ENCODE assay signal across 29 cellular contexts in the genomic region with DNA sequence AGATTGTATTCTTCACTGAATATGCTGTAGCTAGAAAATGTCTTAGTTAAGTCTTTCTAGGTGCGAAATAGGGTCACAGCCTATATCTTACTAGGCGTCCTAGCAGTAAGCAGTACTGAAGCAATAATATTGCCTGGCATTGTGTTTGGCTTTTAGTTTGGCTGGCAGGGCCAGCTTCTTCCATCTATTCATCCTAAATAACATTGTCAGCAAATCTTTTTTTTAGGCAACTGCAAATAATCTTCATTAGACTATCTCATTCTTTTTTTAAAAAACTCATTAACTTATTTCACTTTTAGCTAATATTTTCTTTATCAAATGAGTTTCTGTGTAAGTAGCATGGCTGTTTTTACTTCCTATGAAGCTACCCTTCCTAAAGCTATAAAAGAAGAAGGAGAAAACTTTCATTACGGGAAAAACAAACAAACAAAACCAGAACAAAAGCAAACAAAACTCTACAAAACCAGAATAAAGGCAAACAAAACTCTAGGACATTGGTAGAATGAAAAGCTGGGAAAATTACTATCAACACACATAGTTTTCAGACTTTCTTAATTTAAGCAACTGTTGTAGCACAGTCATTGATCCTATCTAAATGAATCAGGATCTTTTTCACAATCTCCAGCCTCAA.
"Had no signal": no experiment of that assay in that cellular context is flagged by ENCODE, and none has a peak within 500 bp of the region (broad histone marks: within the 10 kb centered on the region; RNA-seq: fewer than 3 reads in every experiment).

No MANE protein-coding gene starts in this region.

- H3K4me1 Mint-ChIP-seq: endodermal cell; mesothelial cell of epicardium; naive B cell; stimulated activated naive B cell treated with anti-CD40 and anti-IgM and Interleukin-4, amounts not matched to agents 10 μg/mL and 1 μg/mL and 100 μg/mL, for 72 hours had no signal

- H2AFZ ChIP-seq: hepatocyte had no signal

- H3K79me2 ChIP-seq: hepatocyte had no signal

- H3K27ac Mint-ChIP-seq: dendritic cell treated with granulocyte-macrophage colony-stimulating factor and Interleukin-4, amounts not matched to agents 40 ng/mL and 50 ng/mL, for 4 days; endodermal cell; mesothelial cell of epicardium; naive B cell; natural killer cell treated with Interleukin-12 subunit alpha and Interleukin-12 subunit beta and Interleukin-15 and Interleukin-18, amount 100 ng/mL, for 72 hours; stimulated activated naive B cell treated with anti-CD40 and anti-IgM and Interleukin-4, amounts not matched to agents 10 μg/mL and 1 μg/mL and 100 μg/mL, for 72 hours; stimulated activated naive CD8-positive, alpha-beta T cell treated with anti-CD3 and anti-CD28 coated beads, Interleukin-15, Interleukin-2, amounts not matched to agents 100 ng/mL and 50 ng/mL, for 24 hours had no signal

- H3K27me3 ChIP-seq: esophagus muscularis mucosa, foreskin keratinocyte, gastroesophageal sphincter, heart left ventricle, hepatocyte, left lung, neutrophil, pancreas, right lobe of liver, suprapubic skin, transverse colon, upper lobe of right lung, uterus had no signal

- H3K4me2 ChIP-seq: hepatocyte had no signal

- H3K27me3 Mint-ChIP-seq: dendritic cell treated with granulocyte-macrophage colony-stimulating factor and Interleukin-4, amounts not matched to agents 40 ng/mL and 50 ng/mL, for 4 days; naive B cell; natural killer cell treated with Interleukin-12 subunit alpha and Interleukin-12 subunit beta and Interleukin-15 and Interleukin-18, amount 100 ng/mL, for 72 hours; stimulated activated naive B cell treated with anti-CD40 and anti-IgM and Interleukin-4, amounts not matched to agents 10 μg/mL and 1 μg/mL and 100 μg/mL, for 72 hours; stimulated activated naive CD8-positive, alpha-beta T cell treated with anti-CD3 and anti-CD28 coated beads, Interleukin-15, Interleukin-2, amounts not matched to agents 100 ng/mL and 50 ng/mL, for 24 hours had no signal

- H3K4me3 Mint-ChIP-seq: dendritic cell treated with granulocyte-macrophage colony-stimulating factor and Interleukin-4, amounts not matched to agents 40 ng/mL and 50 ng/mL, for 4 days; endodermal cell; mesothelial cell of epicardium; naive B cell; natural killer cell treated with Interleukin-12 subunit alpha and Interleukin-12 subunit beta and Interleukin-15 and Interleukin-18, amount 100 ng/mL, for 72 hours; neural crest cell; stimulated activated naive B cell treated with anti-CD40 and anti-IgM and Interleukin-4, amounts not matched to agents 10 μg/mL and 1 μg/mL and 100 μg/mL, for 72 hours; stimulated activated naive CD8-positive, alpha-beta T cell treated with anti-CD3 and anti-CD28 coated beads, Interleukin-15, Interleukin-2, amounts not matched to agents 100 ng/mL and 50 ng/mL, for 24 hours had no signal

- H3K27ac ChIP-seq: esophagus muscularis mucosa, foreskin keratinocyte, gastroesophageal sphincter, heart left ventricle, hepatocyte, left lung, neutrophil, pancreas, right lobe of liver, suprapubic skin, transverse colon, upper lobe of right lung, uterus had no signal

- H3K9me3 ChIP-seq: esophagus muscularis mucosa, gastroesophageal sphincter, heart left ventricle, left lung, mucosa of descending colon, neutrophil, pancreas, right lobe of liver, suprapubic skin, transverse colon, upper lobe of right lung, uterus had no signal

- DNase-seq: effector CD8-positive, alpha-beta T cell; endodermal cell; foreskin keratinocyte; heart left ventricle; kidney; left cardiac atrium; left lung; mesenchymal stem cell; mucosa of descending colon; naive B cell; pancreas; right lobe of liver; small intestine; stimulated activated CD4-positive, alpha-beta T cell treated with anti-CD3 and anti-CD28 coated beads, Interleukin-15, amount 100 ng/mL, for 24 hours; stimulated activated CD4-positive, alpha-beta T cell treated with anti-CD3 and anti-CD28 coated beads, Interleukin-2, amount 100 ng/mL, for 48 hours; stimulated activated naive B cell treated with anti-CD40 and anti-IgM and Interleukin-4, amounts not matched to agents 10 μg/mL and 1 μg/mL and 100 μg/mL, for 72 hours; transverse colon; upper lobe of right lung; uterus had no signal

- ATAC-seq: foreskin keratinocyte; gastroesophageal sphincter; heart left ventricle; left cardiac atrium; left lung; mucosa of descending colon; natural killer cell treated with Interleukin-12 subunit alpha and Interleukin-12 subunit beta and Interleukin-15 and Interleukin-18, amount 100 ng/mL, for 72 hours; pancreas; stimulated activated naive B cell treated with anti-CD40 and anti-IgM and Interleukin-4, amounts not matched to agents 10 μg/mL and 1 μg/mL and 100 μg/mL, for 72 hours; upper lobe of right lung had no signal

- H3K36me3 ChIP-seq: esophagus muscularis mucosa, gastroesophageal sphincter, heart left ventricle, left lung, neutrophil, pancreas, suprapubic skin, transverse colon, upper lobe of right lung, uterus had no signal

- H3K36me3 Mint-ChIP-seq: mesothelial cell of epicardium; natural killer cell treated with Interleukin-12 subunit alpha and Interleukin-12 subunit beta and Interleukin-15 and Interleukin-18, amount 100 ng/mL, for 72 hours had no signal

- H3K9me3 Mint-ChIP-seq: dendritic cell treated with granulocyte-macrophage colony-stimulating factor and Interleukin-4, amounts not matched to agents 40 ng/mL and 50 ng/mL, for 4 days; endodermal cell; mesothelial cell of epicardium; naive B cell; natural killer cell treated with Interleukin-12 subunit alpha and Interleukin-12 subunit beta and Interleukin-15 and Interleukin-18, amount 100 ng/mL, for 72 hours; stimulated activated naive CD8-positive, alpha-beta T cell treated with anti-CD3 and anti-CD28 coated beads, Interleukin-15, Interleukin-2, amounts not matched to agents 100 ng/mL and 50 ng/mL, for 24 hours had no signal

- H3K4me3 ChIP-seq: esophagus muscularis mucosa, gastroesophageal sphincter, heart left ventricle, hepatocyte, left lung, mucosa of descending colon, pancreas, right lobe of liver, suprapubic skin, transverse colon, upper lobe of right lung, uterus had no signal

- H3K4me1 ChIP-seq: esophagus muscularis mucosa, foreskin keratinocyte, gastroesophageal sphincter, heart left ventricle, left lung, pancreas, suprapubic skin, transverse colon, upper lobe of right lung, uterus had no signal
